In genomic region chr19:55647732-55648656, GRCh38 we compare ENCODE assay signal across 8 cellular contexts. TPM values are rescaled to one million over a fixed set of nuclear protein-coding genes. Genes with fewer than 3 reads are reported as not detected.
DNase-seq lines count a peak whose midpoint lies in the region; ATAC-seq, FAIRE-seq and TF ChIP-seq lines count a peak whose summit lies in the region.

Gene CCDC106, plus strand, starts transcription at chr19:55648212. Its CDS starts 835 bp downstream, at chr19:55649047.

- peak within 1 kb of the TSS; percentile 0 to 95 (median 68) for H3K4me3 ChIP-seq in adrenal gland

- H3K9me3 ChIP-seq in adrenal gland (replicated peaks in 1 of 3): no peaks in the 10 kb centered on the region

- H3K36me3 ChIP-seq in adrenal gland (replicated peaks in 1 of 2): peaks cover 0 to 22% of the 10 kb centered on the region in 2 donors

- no peak for TF ChIP-seq POLR2A in adrenal gland (IDR thresholded peaks at IDR 0.05)

- intact Hi-C loops in adrenal gland (cut with DNase I): no loop called here
- intact Hi-C loops in Right ventricle myocardium superior (cut with DNase I): no loop called here

- H3K4me1 ChIP-seq in adrenal gland (replicated peaks in 1 of 2): peaks cover 25 to 33% of the 10 kb centered on the region in 2 donors

- no peak for TF ChIP-seq CTCF in adrenal gland (IDR thresholded peaks at IDR 0.05)

- DNase-seq in ELR (ENCODE audit: low read depth) (peak; percentile 71), HTR-8/SVneo (ENCODE audit: insufficient read length, low spot score) (peak; percentile 67), adrenal gland (peak in 6 of 7 donors; percentile 64 to 81 (median 72)), Right ventricle myocardium superior (peak; percentile 80), occipital lobe (lab: John Stamatoyannopoulos, UW) (peak; percentile 70), OCI-M2 (lab: John Stamatoyannopoulos, UW; ENCODE audit: unreplicated experiment) (no peak)

- peak; percentile 68 for FAIRE-seq in HTR-8/SVneo (lab: Jason Lieb, UNC)

- peak within 1 kb of the TSS in 4 of 5 donors; percentile 49 to 86 (median 77) for H3K27ac ChIP-seq in adrenal gland

- peak; percentile 66 for ATAC-seq in Right ventricle myocardium superior (ENCODE audit: poor library complexity)
- ATAC-seq in GM21717 (IDR thresholded peaks at IDR 0.05; ENCODE audit: unreplicated experiment): no peak

- 1 to 10% (median 4%) methylated on average over 8 to 89 of the region's 89 CpGs for WGBS in adrenal gland, 4 donors

- H3K27me3 ChIP-seq in adrenal gland: no peaks in the 10 kb centered on the region

TF ChIP-seq in PFSK-1, 5 proteins besides CTCF, POLR2A, EP300 and RAD21:
- 0 out of 2 replicates have a peak, but pooled peaks have one; percentile 12 for TF ChIP-seq TAF1 (IDR thresholded peaks at IDR 0.05; ENCODE audit: borderline replicate concordance, insufficient read depth, low read length)
- TF ChIP-seq REST (IDR thresholded peaks at IDR 0.05; ENCODE audit: insufficient read depth in 1 of 2, low read depth in 2 of 2, low read length in 2 of 2): no peak
- TF ChIP-seq FOXP2 (optimal IDR thresholded peaks at IDR 0.05; ENCODE audit: borderline replicate concordance, extremely low read depth, extremely low read length, insufficient read depth): peak; percentile 78
- TF ChIP-seq POLR2AphosphoS5 (IDR thresholded peaks at IDR 0.05; ENCODE audit: low read depth, low read length): no peak
- no peak for TF ChIP-seq SIN3A (IDR thresholded peaks at IDR 0.05; ENCODE audit: borderline replicate concordance, insufficient read depth, low read length)

RNA-seq across cellular contexts. Expression of gene CCDC106, which starts in this region (rescaled TPM):
- 47.5 TPM for polyA plus RNA-seq in PFSK-1 (2012; ENCODE audit: insufficient read length, low read depth)
- total RNA-seq in adrenal gland (10 to 100 TPM; 22.1 to 42.8 (median 27.9) TPM), Right ventricle myocardium superior (20.5 TPM), occipital lobe (7.8 TPM)
- polyA plus RNA-seq in adrenal gland: 10 to 100 TPM; 14.8 to 63.8 (median 42.8) TPM
